Comparison of ENCODE assay signal across 8 cellular contexts in genomic region chr7:128531955-128532478, GRCh38. TPM values are rescaled to one million over a fixed set of nuclear protein-coding genes. Genes with fewer than 3 reads are reported as not detected.
DNase-seq lines count a peak whose midpoint lies in the region; ATAC-seq and TF ChIP-seq lines count a peak whose summit lies in the region.
"Not testable (repeated sequence)": the region's sequence is repeated elsewhere in the genome, so short reads cannot be mapped to it uniquely, and the experiment has no call there.

No MANE protein-coding gene starts in this region.

- peaks cover 24% of the 10 kb centered on the region for H3K36me3 ChIP-seq in OCI-LY7 (ENCODE audit: insufficient read depth, low read length)
- H3K36me3 ChIP-seq in psoas muscle (ENCODE audit: insufficient read depth in 1 of 2, low read depth in 1 of 2) = peaks cover 0 to 25% of the 10 kb centered on the region in 2 donors
- H3K36me3 ChIP-seq in tibial nerve = not testable (repeated sequence)

- ATAC-seq in HG03066 (IDR thresholded peaks at IDR 0.05; ENCODE audit: low read depth, unreplicated experiment) = peak; percentile 14
- ATAC-seq in psoas muscle = peak; percentile 21 to 51 (median 21)

- TF ChIP-seq EP300 in tibial nerve (IDR thresholded peaks at IDR 0.05) = not testable (repeated sequence)

- H3K9me3 ChIP-seq in OCI-LY7 (ENCODE audit: low read length); psoas muscle; tibial nerve: not testable (repeated sequence)

- H4K20me1 ChIP-seq in OCI-LY7 (ENCODE audit: insufficient read depth, low read length) = not testable (repeated sequence)

- not testable (repeated sequence) for TF ChIP-seq POLR2A in tibial nerve (IDR thresholded peaks at IDR 0.05)

- CTCF ChIA-PET in OCI-LY7 (lab: Charles Lee; ENCODE audit: unreplicated experiment) = not testable (repeated sequence)

- WGBS in psoas muscle, 3 donors = 0 to 2% (median 0%) methylated on average over 16 to 35 of the region's 35 CpGs
- WGBS in tibial nerve, 2 donors = 0% methylated on average over 15 to 33 of the region's 35 CpGs

- H3K4me1 ChIP-seq in OCI-LY7 (ENCODE audit: insufficient read depth, low read length, poor library complexity, severe bottlenecking) (peaks cover 16% of the 10 kb centered on the region), psoas muscle (peaks cover 29% of the 10 kb centered on the region), tibial nerve (peaks cover 0 to 46% (median 11%) of the 10 kb centered on the region in 4 donors)

- H2AFZ ChIP-seq in OCI-LY7 (ENCODE audit: low read length) = not testable (repeated sequence)

- BruUV-seq in OCI-LY7 (replicated peaks; lab: Mats Ljungman, UMichigan) = not testable (repeated sequence)

- POLR2A ChIA-PET in OCI-LY7 (lab: Charles Lee) = interaction anchor here (0.9 to 1.0 kb wide), 2 partner anchors 24 to 55 kb away, joined by 3 to 6 read pairs; no protein-coding TSS in a partner anchor

- H3K79me2 ChIP-seq in OCI-LY7 (ENCODE audit: insufficient read depth, low read depth, low read length) = peaks cover 29% of the 10 kb centered on the region

- H3K27me3 ChIP-seq in dorsolateral prefrontal cortex; psoas muscle (ENCODE audit: insufficient read depth in 3 of 3, low read length in 2 of 3); tibial nerve: not testable (repeated sequence)

- DNase-seq in GDM1 (lab: John Stamatoyannopoulos, UW) (peak; percentile 13), OCI-LY7 (ENCODE audit: low spot score) (peak; percentile 47), activated T-cell treated with anti-CD3 and anti-CD28 coated beads for 24 hours (ENCODE audit: low read depth) (peak; percentile 19), dorsolateral prefrontal cortex (peak in 7 of 10 donors; percentile 14 to 52 (median 38)), iris pigment epithelial cell (ENCODE audit: low read depth) (peak; percentile 9), psoas muscle (peak; percentile 50 to 71), tibial nerve (ENCODE audit: low spot score in 2 of 2) (peak; percentile 23 to 25)

- H3K27ac ChIP-seq in OCI-LY7 (ENCODE audit: low read depth, low read length, poor library complexity, severe bottlenecking) (peak overlapping the region; percentile 67), dorsolateral prefrontal cortex (peak overlapping the region in 56 of 59 donors; percentile 66 to 99 (median 95)), psoas muscle (peak overlapping the region; percentile 95), tibial nerve (peak overlapping the region; percentile 93 to 99 (median 98))

- not testable (repeated sequence) for TF ChIP-seq CTCF in OCI-LY7 (conservative IDR thresholded peaks at IDR 0.05; ENCODE audit: low read length); dorsolateral prefrontal cortex (IDR thresholded peaks at IDR 0.05 in 54 of 56, conservative IDR thresholded peaks at IDR 0.05 in 2 of 56; ENCODE audit: low read depth in 1 of 56, partially characterized antibody in 56 of 56); psoas muscle (IDR thresholded peaks at IDR 0.05); tibial nerve (IDR thresholded peaks at IDR 0.05)

- intact Hi-C loops in OCI-LY7 (cut with micrococcal nuclease; ENCODE audit: unreplicated experiment) = loop anchor here (2.0 kb wide), 1 partner anchor 55 kb away; the partner anchor contains the start of gene METTL2B
- intact Hi-C loops in dorsolateral prefrontal cortex (cut with DNase I) = loop anchor here (10.0 kb wide), 3 partner anchors 57 to 343 kb away; partner anchors contain the start of genes HILPDA (in 1 of the 2) and METTL2B (in 1 of the 2)
- intact Hi-C loops in psoas muscle (cut with DNase I) = loop anchor here in 1 of 2 donors (10.0 kb wide), 1 partner anchor 57 kb away; the partner anchor contains the start of gene METTL2B

- H3K9me2 ChIP-seq in OCI-LY7 (ENCODE audit: insufficient read depth, low read length) = not testable (repeated sequence)

- H3K4me2 ChIP-seq in OCI-LY7 (ENCODE audit: low read length) = peak overlapping the region; percentile 98

- H3K4me3 ChIP-seq in OCI-LY7 (ENCODE audit: low read depth, low read length, poor library complexity, severe bottlenecking) = peak overlapping the region; percentile 91
- H3K4me3 ChIP-seq in dorsolateral prefrontal cortex = peak overlapping the region; percentile 45 to 86 (median 74)
- H3K4me3 ChIP-seq in psoas muscle = peak overlapping the region; percentile 83
- H3K4me3 ChIP-seq in tibial nerve = peak overlapping the region; percentile 47 to 97 (median 83)

RNA-seq across cellular contexts. Expression of gene METTL2B, which starts 55.5 kb away (rescaled TPM):
- total RNA-seq in OCI-LY7 (2014; rRNA removed; shearing (Covaris generic)) = 25.4 and 27.8 TPM in 2 replicates
- total RNA-seq in OCI-LY7 (2022) = 35.4 and 40.7 TPM in 2 replicates
- total RNA-seq in dorsolateral prefrontal cortex = 10 to 100 TPM; 19.8 to 45.2 (median 29.5) TPM
- 10 to 100 TPM; 18.1 to 29.2 (median 21.8) TPM for total RNA-seq in psoas muscle
- 10 to 100 TPM; 11.8 to 26.0 (median 24.2) TPM for polyA plus RNA-seq in psoas muscle
- 10 to 100 TPM; 21.6 to 27.9 (median 24.1) TPM for total RNA-seq in tibial nerve

Comparison
In these comparisons a context has a peak if more than half of its experiments do, and no peak if none do; other contexts are left out.
1. Peak in every context shown above with its lines: DNase-seq, ATAC-seq, H3K4me3 ChIP-seq and H3K27ac ChIP-seq.
2. DNase-seq: peak in every context shown above with its lines; median percentile 60 in psoas muscle; 47 in OCI-LY7; 38 in dorsolateral prefrontal cortex; 24 in tibial nerve; 19 in activated T-cell treated with anti-CD3 and anti-CD28 coated beads for 24 hours; 13 in GDM1; 9 in iris pigment epithelial cell.